In the genomic region with DNA sequence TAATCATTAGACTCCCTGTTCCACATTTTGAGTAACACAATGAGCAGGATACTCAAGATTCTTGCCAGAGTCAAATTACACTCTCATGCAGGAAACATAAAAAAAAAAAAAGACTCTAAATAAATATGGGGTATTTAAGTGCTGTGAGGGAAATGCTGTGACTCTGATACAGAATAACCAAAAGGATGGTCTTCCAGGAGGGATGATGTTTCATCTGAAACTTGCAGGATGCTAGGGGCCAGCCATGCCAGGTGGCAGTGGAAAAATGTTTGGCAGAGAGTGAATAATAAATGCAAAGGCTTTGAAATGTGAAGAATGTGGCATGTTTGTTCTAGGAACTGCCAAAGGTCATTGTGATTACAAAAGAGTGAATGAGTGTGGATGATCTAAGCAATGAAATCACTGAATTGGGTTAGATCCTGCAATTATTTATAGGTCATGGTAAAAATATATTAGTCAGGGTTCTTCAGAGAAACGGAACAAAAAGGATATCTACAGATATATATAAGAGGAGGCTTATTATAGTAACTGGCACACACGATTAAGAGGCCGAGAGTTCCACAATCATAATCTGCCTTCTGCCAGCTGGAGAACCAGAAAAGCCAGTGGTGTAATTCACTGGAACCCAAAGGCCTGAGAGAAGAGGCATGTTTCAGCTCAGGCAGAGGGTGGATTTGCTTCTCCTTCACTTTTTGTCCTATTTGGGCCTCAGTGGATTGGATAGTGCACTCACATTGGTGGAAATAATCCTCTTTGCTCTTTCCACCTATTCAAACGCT, we compare ENCODE assay signal across 9 cellular contexts.
DNase-seq lines count a peak whose midpoint lies in the region; ATAC-seq, FAIRE-seq and TF ChIP-seq lines count a peak whose summit lies in the region.
"Had no signal": no experiment of that assay in that cellular context is flagged by ENCODE, and none has a peak within 500 bp of the region (broad histone marks: within the 10 kb centered on the region; RNA-seq: fewer than 3 reads in every experiment).

No MANE protein-coding gene starts in this region.

- H3K4me3 ChIP-seq in SK-N-MC (peak overlapping the region; percentile 56), heart left ventricle (no peak overlapping the region), thyroid gland (replicated peaks in 1 of 3) (no peak overlapping the region), stomach (no peak overlapping the region)

- H3K27me3 ChIP-seq in heart left ventricle (no peaks in the 10 kb centered on the region), thyroid gland (no peaks in the 10 kb centered on the region), stomach (no peaks in the 10 kb centered on the region)

- H3K27ac ChIP-seq in SK-N-MC (peak overlapping the region; percentile 97), heart left ventricle (peak overlapping the region in 8 of 12 donors; percentile 34 to 80 (median 58)), thyroid gland (peak overlapping the region; percentile 78 to 91 (median 84)), stomach (peak overlapping the region in 2 of 5 donors; percentile 7 to 8)

- H3K4me1 ChIP-seq in heart left ventricle (peaks cover 0 to 10% (median 0%) of the 10 kb centered on the region in 12 donors), thyroid gland (peaks cover 23 to 25% of the 10 kb centered on the region in 2 donors), stomach (peaks cover 0 to 13% (median 5%) of the 10 kb centered on the region in 4 donors)

- intact Hi-C loops in heart left ventricle (cut with DNase I) (no loop called here), thyroid gland (cut with DNase I) (no loop called here), stomach (cut with DNase I; ENCODE audit: low total_unique reads) (no loop called here)

- TF ChIP-seq CTCF in heart left ventricle (IDR thresholded peaks at IDR 0.05): no peak
- TF ChIP-seq CTCF in thyroid gland (IDR thresholded peaks at IDR 0.05): no peak
- TF ChIP-seq CTCF in stomach (IDR thresholded peaks at IDR 0.05): no peak

- FAIRE-seq in GM12892 (lab: Jason Lieb, UNC): no peak

- DNase-seq in NCI-H1105 treated with DMSO at 0.1 percent for 48 hours (lab: John Stamatoyannopoulos, UW) (peak; percentile 13), NCI-H1105 (lab: John Stamatoyannopoulos, UW) (no peak), SK-N-MC (ENCODE audit: low read depth, low spot score) (peak; percentile 76), heart left ventricle (peak in 1 of 5 donors; percentile 10), thyroid gland (peak; percentile 40 to 53), stomach (no peak), GM12892 (ENCODE audit: insufficient read length) (no peak), AML-193 (lab: John Stamatoyannopoulos, UW) (no peak)
- DNase-seq: activated naive CD4-positive, alpha-beta T cell had no signal

- 17 to 26% (median 25%) methylated on average over 4 of the region's 4 CpGs for WGBS in heart left ventricle, 4 donors
- 38 to 46% methylated on average over 4 of the region's 4 CpGs for WGBS in thyroid gland, 2 donors
- WGBS in stomach, 5 donors: 32 to 49% (median 39%) methylated on average over 4 of the region's 4 CpGs

- peak; percentile 75 to 95 (median 86) for ATAC-seq in heart left ventricle

- H3K9me3 ChIP-seq in SK-N-MC (ENCODE audit: low read depth, low read length) (no peaks in the 10 kb centered on the region), heart left ventricle (peaks cover 0 to 14% (median 0%) of the 10 kb centered on the region in 12 donors), thyroid gland (no peaks in the 10 kb centered on the region), stomach (peaks cover 0 to 5% (median 0%) of the 10 kb centered on the region in 4 donors)

- no peak for TF ChIP-seq EP300 in stomach (IDR thresholded peaks at IDR 0.05)

- peak overlapping the region; percentile 51 for H3K9ac ChIP-seq in SK-N-MC (ENCODE audit: insufficient read length)

- H3K36me3 ChIP-seq in SK-N-MC (ENCODE audit: insufficient read depth, low read length) (no peaks in the 10 kb centered on the region), heart left ventricle (no peaks in the 10 kb centered on the region), thyroid gland (no peaks in the 10 kb centered on the region), stomach (no peaks in the 10 kb centered on the region)

- TF ChIP-seq POLR2A in heart left ventricle (IDR thresholded peaks at IDR 0.05): no peak
- TF ChIP-seq POLR2A in thyroid gland (IDR thresholded peaks at IDR 0.05): no peak
- TF ChIP-seq POLR2A in stomach (IDR thresholded peaks at IDR 0.05): no peak
- TF ChIP-seq POLR2A in GM12892 (IDR thresholded peaks at IDR 0.05; ENCODE audit: low read depth, low read length): no peak

Comparison
In these comparisons a context has a peak if more than half of its experiments do, and no peak if none do; other contexts are left out.
1. DNase-seq: peak in NCI-H1105 treated with DMSO at 0.1 percent for 48 hours (single experiment), SK-N-MC (single experiment) and thyroid gland (2 of 2); none in NCI-H1105 (single experiment), stomach (single experiment), GM12892 (single experiment) and AML-193 (0 of 2).